10 cellular contexts compared by ENCODE assay signal in genomic region chr2:170966648-170967396, GRCh38. TPM values are rescaled to one million over a fixed set of nuclear protein-coding genes. Genes with fewer than 3 reads are reported as not detected.
DNase-seq lines count a peak whose midpoint lies in the region; ATAC-seq and TF ChIP-seq lines count a peak whose summit lies in the region.
"Had no signal": no experiment of that assay in that cellular context is flagged by ENCODE, and none has a peak within 500 bp of the region (broad histone marks: within the 10 kb centered on the region; RNA-seq: fewer than 3 reads in every experiment).

No MANE protein-coding gene starts in this region.

- H3K36me3 ChIP-seq in aorta (ENCODE audit: control insufficient read depth in 1 of 2, insufficient read depth in 2 of 2, low read length in 1 of 2), result peaks cover 2 to 6% of the 10 kb centered on the region in 2 donors

- TF ChIP-seq CTCF in fibroblast of villous mesenchyme (IDR thresholded peaks at IDR 0.05; ENCODE audit: insufficient read depth, low read depth, low read length), result peak; percentile 23

- H3K9me3 ChIP-seq in aorta (ENCODE audit: control insufficient read depth, low read length), result no peaks in the 10 kb centered on the region
- H3K9me3 ChIP-seq: heart right ventricle had no signal

- 71 to 73% methylated on average over 13 of the region's 13 CpGs for WGBS in aorta, 2 donors

- ATAC-seq in left ventricle myocardium superior (peak; percentile 21), aorta (ENCODE audit: low FRiP score) (peak; percentile 24), GM19463 (IDR thresholded peaks at IDR 0.05; ENCODE audit: unreplicated experiment) (no peak)

- H3K27me3 ChIP-seq in aorta (ENCODE audit: control insufficient read depth in 1 of 2, insufficient read depth in 2 of 2, low read length in 1 of 2), result no peaks in the 10 kb centered on the region
- H3K27me3 ChIP-seq: heart right ventricle had no signal

- no peaks in the 10 kb centered on the region for H3K4me1 ChIP-seq in aorta (ENCODE audit: control insufficient read depth in 1 of 2, insufficient read depth in 2 of 2, low read length in 2 of 2)

- H3K4me3 ChIP-seq in fibroblast of villous mesenchyme (ENCODE audit: low read depth, low read length), result no peak overlapping the region
- no peak overlapping the region for H3K4me3 ChIP-seq in aorta (ENCODE audit: low read length in 2 of 2)
- H3K4me3 ChIP-seq: heart right ventricle had no signal

- intact Hi-C loops in left ventricle myocardium superior (cut with micrococcal nuclease) (no loop called here), cardiac septum (cut with DNase I) (no loop called here), aorta (cut with DNase I) (no loop called here)

- DNase-seq in left ventricle myocardium superior, result no peak
- no peak for DNase-seq in cardiac septum (ENCODE audit: low spot score)
- peak; percentile 14 for DNase-seq in RPMI7951 (ENCODE audit: low read depth)
- DNase-seq in fibroblast of villous mesenchyme (ENCODE audit: low read depth), result no peak
- no peak for DNase-seq in aorta
- DNase-seq in midbrain (lab: John Stamatoyannopoulos, UW), result no peak
- DNase-seq in LoVo (ENCODE audit: low spot score), result no peak
- DNase-seq: DMS79, heart right ventricle had no signal

- H3K27ac ChIP-seq in aorta (ENCODE audit: low read depth in 1 of 2, low read length in 2 of 2), result no peak overlapping the region
- H3K27ac ChIP-seq: heart right ventricle had no signal

RNA-seq across cellular contexts. Expression of gene GORASP2, which starts 37.8 kb away (rescaled TPM):
- total RNA-seq in left ventricle myocardium superior, result 59.0 TPM
- 67.1 TPM for total RNA-seq in cardiac septum
- 41.4 and 49.5 TPM in 2 replicates for total RNA-seq in RPMI7951 (2014; rRNA removed; shearing (Covaris generic))
- 51.5 and 67.8 TPM in 2 replicates for total RNA-seq in fibroblast of villous mesenchyme
- total RNA-seq in aorta, result 10 to 100 TPM; 74.6 to 77.1 TPM
- polyA plus RNA-seq in aorta, result 10 to 100 TPM; 34.9 to 38.9 TPM
